Comparison of ENCODE assay signal across 23 cellular contexts in the genomic region with DNA sequence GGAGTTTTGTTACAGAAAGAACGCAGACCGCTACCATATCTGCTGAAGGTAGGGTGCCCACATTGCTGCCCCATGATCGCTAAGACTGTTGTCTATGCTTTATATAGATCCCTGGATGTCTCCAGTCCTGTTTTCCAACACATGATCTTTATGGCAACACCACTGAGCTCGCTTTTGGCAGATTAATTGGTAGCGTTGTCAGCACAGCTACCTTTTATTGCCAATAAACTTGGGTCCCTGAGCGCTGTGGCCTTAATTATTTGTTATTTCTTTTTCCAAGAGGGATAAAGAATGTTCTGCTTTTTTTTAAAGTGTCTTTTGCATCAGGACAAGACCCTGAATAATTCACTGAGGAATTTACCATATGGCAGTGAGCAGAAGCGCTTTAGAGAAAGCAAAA.
"Had no signal": no experiment of that assay in that cellular context is flagged by ENCODE, and none has a peak within 500 bp of the region (broad histone marks: within the 10 kb centered on the region; RNA-seq: fewer than 3 reads in every experiment).

No MANE protein-coding gene starts in this region.

- H3K36me3 ChIP-seq: heart left ventricle, left lung, lower lobe of right lung, ovary, spleen, suprapubic skin, thoracic aorta, tibial artery, upper lobe of left lung had no signal

- H3K9me3 ChIP-seq: heart left ventricle, lower lobe of right lung, ovary, suprapubic skin, thoracic aorta, tibial artery, upper lobe of left lung had no signal

- H3K4me1 ChIP-seq: heart left ventricle, spleen, suprapubic skin, tibial artery had no signal

- DNase-seq: heart left ventricle; hypothalamus; immature natural killer cell; kidney; left colon; left lung; lower lobe of right lung; mammary epithelial cell; mesenchymal stem cell; naive B cell; natural killer cell; ovary; retina; right cardiac atrium; spleen; stimulated activated CD4-positive, alpha-beta T cell treated with anti-CD3 and anti-CD28 coated beads, Interleukin-4, amount 100 ng/mL, for 24 hours; stimulated activated naive CD4-positive, alpha-beta T cell; tibial artery; upper lobe of left lung had no signal

- FAIRE-seq: islet of Langerhans, kidney had no signal

- H3K27ac ChIP-seq: heart left ventricle, left lung, lower lobe of right lung, ovary, skin epidermis, spleen, suprapubic skin, thoracic aorta, tibial artery, upper lobe of left lung had no signal

- H3K4me3 ChIP-seq: heart left ventricle, left lung, lower lobe of right lung, ovary, skin epidermis, spleen, suprapubic skin, thoracic aorta, tibial artery, upper lobe of left lung had no signal

- H3K27me3 ChIP-seq: heart left ventricle, left lung, ovary, spleen, suprapubic skin, tibial artery, upper lobe of left lung had no signal
